9 cellular contexts compared by ENCODE assay signal in the genomic region with DNA sequence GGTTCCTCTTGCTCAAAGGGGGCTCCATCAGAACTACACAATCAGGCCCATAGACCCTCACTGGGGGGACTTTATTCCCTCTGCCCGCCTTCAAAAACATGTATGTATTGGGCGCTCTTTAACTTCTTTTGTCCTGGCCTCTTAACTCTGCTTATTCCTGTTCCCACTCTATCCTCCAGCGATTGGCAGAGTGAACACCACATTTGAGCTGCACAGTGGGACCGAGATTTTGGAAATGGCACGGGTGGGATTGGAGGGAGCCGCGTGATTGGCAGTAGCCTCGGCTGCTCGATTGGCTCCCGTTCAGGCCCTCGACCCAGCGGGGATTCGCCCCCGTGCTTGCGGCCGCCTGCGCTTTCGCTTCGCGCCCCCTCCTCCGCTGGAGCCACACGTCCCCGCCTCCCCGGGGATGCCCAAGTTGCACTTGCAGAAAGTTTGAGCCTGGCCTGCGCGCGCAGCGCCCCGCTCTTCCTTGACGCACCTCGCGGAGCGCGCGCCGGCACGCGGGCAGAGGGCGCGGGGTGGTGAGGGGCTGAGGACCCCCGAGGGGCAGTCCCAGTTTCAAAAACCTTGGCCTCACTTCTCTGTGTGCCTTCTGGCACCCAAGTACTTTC. TPM values are rescaled to one million over a fixed set of nuclear protein-coding genes. Genes with fewer than 3 reads are reported as not detected.
A peak's percentile ranks its signal among the peaks of the same experiment; 100 is the strongest.
DNase-seq lines count a peak whose midpoint lies in the region; ATAC-seq and FAIRE-seq lines count a peak whose summit lies in the region.
"Had no signal": no experiment of that assay in that cellular context is flagged by ENCODE, and none has a peak within 500 bp of the region (broad histone marks: within the 10 kb centered on the region; RNA-seq: fewer than 3 reads in every experiment).

A gene (minus strand): TSS at position 192 of the 614 bp plus-strand sequence. CDS start 164 bp downstream, at position 28.

- H3K23ac ChIP-seq in trophoblast cell (ENCODE audit: low read length): no peak within 1 kb of the TSS

- no peak within 1 kb of the TSS for H4K91ac ChIP-seq in trophoblast cell (ENCODE audit: low read depth, low read length)

- H3K36me3 ChIP-seq in trophoblast cell (ENCODE audit: control insufficient read depth in 1 of 2, insufficient read depth in 2 of 2, low read length in 2 of 2): no peaks in the 10 kb centered on the region

- H3K4ac ChIP-seq in trophoblast cell (ENCODE audit: low read depth, low read length): no peak within 1 kb of the TSS

- no CpG with 5 or more reads among the region's 41 CpGs for WGBS in trophoblast cell (ENCODE audit: extremely low coverage, insufficient coverage, insufficient read length)

- no peak within 1 kb of the TSS for H3K18ac ChIP-seq in trophoblast cell (ENCODE audit: low read length)

- H2BK5ac ChIP-seq in trophoblast cell (ENCODE audit: low read depth, low read length, poor library complexity): no peak within 1 kb of the TSS

- no peak within 1 kb of the TSS for H3K9ac ChIP-seq in trophoblast cell (ENCODE audit: low read length)

- ATAC-seq in HG03196 (IDR thresholded peaks at IDR 0.05; ENCODE audit: unreplicated experiment): no peak
- ATAC-seq in HG03175 (IDR thresholded peaks at IDR 0.05; ENCODE audit: unreplicated experiment): no peak

- peaks cover 76% of the 10 kb centered on the region for H3K27me3 ChIP-seq in trophoblast cell (ENCODE audit: insufficient read depth, low read length)

- peak within 1 kb of the TSS; percentile 10 for H2AFZ ChIP-seq in trophoblast cell (ENCODE audit: insufficient read depth, low read length, poor library complexity)

- H3K4me3 ChIP-seq in GM08714 (ENCODE audit: low read length): peak within 1 kb of the TSS; percentile 4; the same call in 1 of the 2 replicates
- no peak within 1 kb of the TSS for H3K4me3 ChIP-seq in trophoblast cell (ENCODE audit: low read depth, low read length)

- H3K4me1 ChIP-seq in trophoblast cell (ENCODE audit: control insufficient read depth in 1 of 2, insufficient read depth in 2 of 2, low read length in 2 of 2): peaks cover 14 to 15% of the 10 kb centered on the region in 2 experiments

- no peak within 1 kb of the TSS for H4K12ac ChIP-seq in trophoblast cell (ENCODE audit: low read depth, low read length)

- H2BK120ac ChIP-seq in trophoblast cell (ENCODE audit: insufficient read depth, low read length, poor library complexity): no peak within 1 kb of the TSS

- H3K79me1 ChIP-seq in trophoblast cell (ENCODE audit: low read length): no peaks in the 10 kb centered on the region

- H3K9me3 ChIP-seq in trophoblast cell (ENCODE audit: insufficient read depth, low read depth, low read length): peaks cover 6% of the 10 kb centered on the region

- DNase-seq in NCI-H510A (lab: John Stamatoyannopoulos, UW) (peak; percentile 42), trophoblast cell (no peak), HT-29 (ENCODE audit: low spot score) (no peak), RCC 7860 (ENCODE audit: low spot score) (no peak)

- H3K27ac ChIP-seq in cingulate gyrus (ENCODE audit: low read depth, low read length) (peak within 1 kb of the TSS; percentile 54), trophoblast cell (ENCODE audit: low read depth, low read length) (no peak within 1 kb of the TSS)

- no peak within 1 kb of the TSS for H2BK12ac ChIP-seq in trophoblast cell (ENCODE audit: low read length)

- peak within 1 kb of the TSS; percentile 65 for H3K4me2 ChIP-seq in trophoblast cell (ENCODE audit: low read length)

- H3K79me2 ChIP-seq in trophoblast cell (ENCODE audit: control insufficient read depth, insufficient read depth, low read length, poor library complexity): no peaks in the 10 kb centered on the region

- H2AK5ac ChIP-seq in trophoblast cell (ENCODE audit: low read length): no peak within 1 kb of the TSS

- no peak within 1 kb of the TSS for H4K8ac ChIP-seq in trophoblast cell (ENCODE audit: low read depth, low read length)

- no peak within 1 kb of the TSS for H3K14ac ChIP-seq in trophoblast cell (ENCODE audit: low read length)

- no peak for FAIRE-seq in RCC 7860 (lab: Jason Lieb, UNC)
- FAIRE-seq: islet of Langerhans had no signal

RNA-seq across cellular contexts. Expression of the gene that starts here (rescaled TPM):
- 0.01 TPM in 1 of 2 replicates, not detected in the other for polyA plus RNA-seq in trophoblast cell (2013)
- total RNA-seq in HT-29 (2014; rRNA removed; shearing (Covaris generic)): not detected in 2 replicates
